In genomic region chr18:41954827-41955613, GRCh38 we compare ENCODE assay signal across 8 cellular contexts. TPM values are rescaled to one million over a fixed set of nuclear protein-coding genes. Genes with fewer than 3 reads are reported as not detected.
DNase-seq lines count a peak whose midpoint lies in the region; ATAC-seq and TF ChIP-seq lines count a peak whose summit lies in the region.

Gene PIK3C3 (plus strand): TSS chr18:41955234. CDS start chr18:41955292, 58 bp downstream.

- H3K27me3 Mint-ChIP-seq in GM23338 (ENCODE audit: insufficient read depth, low read depth, poor library complexity) (peaks cover 4% of the 10 kb centered on the region), naive B cell (peaks cover 7 to 16% (median 10%) of the 10 kb centered on the region in 3 donors)
- H3K27me3 Mint-ChIP-seq in stimulated activated memory B cell treated with anti-CD40 and anti-IgM and Interleukin-4, amounts not matched to agents 10 μg/mL and 1 μg/mL and 100 μg/mL, for 72 hours = peaks cover 11% of the 10 kb centered on the region

- H3K9me3 Mint-ChIP-seq in GM23338 (no peaks in the 10 kb centered on the region), naive B cell (no peaks in the 10 kb centered on the region)
- no peaks in the 10 kb centered on the region for H3K9me3 Mint-ChIP-seq in stimulated activated memory B cell treated with anti-CD40 and anti-IgM and Interleukin-4, amounts not matched to agents 10 μg/mL and 1 μg/mL and 100 μg/mL, for 72 hours

- peak within 1 kb of the TSS; percentile 48 for H2AFZ ChIP-seq in GM23338

- H3F3A ChIP-seq in DOHH2 (ENCODE audit: control insufficient read depth, insufficient read depth) (no peaks in the 10 kb centered on the region), GM23338 (replicated peaks; ENCODE audit: low read depth) (no peaks in the 10 kb centered on the region)

- H3K4me1 Mint-ChIP-seq in GM23338 (peaks cover 6% of the 10 kb centered on the region; the same call in 2 of the 3 replicates), naive B cell (peaks cover 28 to 36% (median 28%) of the 10 kb centered on the region in 3 donors)
- H3K4me1 Mint-ChIP-seq in stimulated activated memory B cell treated with anti-CD40 and anti-IgM and Interleukin-4, amounts not matched to agents 10 μg/mL and 1 μg/mL and 100 μg/mL, for 72 hours = peaks cover 27% of the 10 kb centered on the region

- H3K79me2 ChIP-seq in DOHH2 (ENCODE audit: control insufficient read depth, low read length) (peaks cover 31% of the 10 kb centered on the region), GM23338 (replicated peaks; ENCODE audit: insufficient read depth) (peaks cover 46% of the 10 kb centered on the region)

- DNase-seq in GM23338 (ENCODE audit: low spot score) = peak; percentile 96
- peak; percentile 95 for DNase-seq in LHCN-M2 (ENCODE audit: low read depth)
- DNase-seq in RPMI8226 = peak; percentile 99
- DNase-seq in activated T-helper 1 cell treated with anti-CD3 and anti-CD28 coated beads, Interleukin-2, amount 50 U/mL, for 16 hours (ENCODE audit: low read depth in 1 of 2, low spot score in 1 of 2) = peak; percentile 93 to 94
- DNase-seq in fibroblast of gingiva (ENCODE audit: low read depth) = peak; percentile 98
- DNase-seq in naive B cell = peak; percentile 94

- H3K27ac Mint-ChIP-seq in GM23338 = peak within 1 kb of the TSS; percentile 99
- H3K27ac Mint-ChIP-seq in naive B cell = peak within 1 kb of the TSS; percentile 97 to 100 (median 98)
- peak within 1 kb of the TSS; percentile 93 for H3K27ac Mint-ChIP-seq in stimulated activated memory B cell treated with anti-CD40 and anti-IgM and Interleukin-4, amounts not matched to agents 10 μg/mL and 1 μg/mL and 100 μg/mL, for 72 hours

- H3K9me3 ChIP-seq in DOHH2 (ENCODE audit: control insufficient read depth, insufficient read depth, low read length) = no peaks in the 10 kb centered on the region

- ATAC-seq in GM23338 (peak; percentile 98), naive B cell (ENCODE audit: low read depth in 2 of 2) (peak; percentile 95)
- ATAC-seq in stimulated activated memory B cell treated with anti-CD40 and anti-IgM and Interleukin-4, amounts not matched to agents 10 μg/mL and 1 μg/mL and 100 μg/mL, for 72 hours = peak; percentile 97

- H3K27ac ChIP-seq in DOHH2 (ENCODE audit: low read depth, low read length) = no peak within 1 kb of the TSS
- H3K27ac ChIP-seq in GM23338 (ENCODE audit: low read depth) = peak within 1 kb of the TSS; percentile 51; the same call in 1 of the 2 replicates

- H3K4me3 ChIP-seq in DOHH2 (ENCODE audit: low read length) (peak within 1 kb of the TSS; percentile 99), GM23338 (peak within 1 kb of the TSS; percentile 71)

- H3K4me1 ChIP-seq in DOHH2 (ENCODE audit: control insufficient read depth, low read length) (peaks cover 15% of the 10 kb centered on the region), GM23338 (ENCODE audit: insufficient read depth) (no peaks in the 10 kb centered on the region)

- H3K36me3 ChIP-seq in DOHH2 (ENCODE audit: control insufficient read depth, low read length) (peaks cover 23% of the 10 kb centered on the region), GM23338 (ENCODE audit: insufficient read depth) (no peaks in the 10 kb centered on the region; the same call in 1 of the 2 replicates)

- peaks cover 7% of the 10 kb centered on the region; the same call in 2 of the 3 replicates for H3K36me3 Mint-ChIP-seq in GM23338 (ENCODE audit: low read depth)
- H3K36me3 Mint-ChIP-seq in naive B cell = peaks cover 7 to 12% of the 10 kb centered on the region in 2 donors
- peaks cover 14% of the 10 kb centered on the region for H3K36me3 Mint-ChIP-seq in stimulated activated memory B cell treated with anti-CD40 and anti-IgM and Interleukin-4, amounts not matched to agents 10 μg/mL and 1 μg/mL and 100 μg/mL, for 72 hours

- peak within 1 kb of the TSS; percentile 87 for H3K4me2 ChIP-seq in DOHH2 (ENCODE audit: low read length)
- H3K4me2 ChIP-seq in GM23338 = peak within 1 kb of the TSS; percentile 84

- H3K4me3 Mint-ChIP-seq in GM23338 (peak within 1 kb of the TSS; percentile 100), naive B cell (peak within 1 kb of the TSS; percentile 97 to 100 (median 100))
- peak within 1 kb of the TSS; percentile 100 for H3K4me3 Mint-ChIP-seq in stimulated activated memory B cell treated with anti-CD40 and anti-IgM and Interleukin-4, amounts not matched to agents 10 μg/mL and 1 μg/mL and 100 μg/mL, for 72 hours

- TF ChIP-seq CTCF in DOHH2 (IDR thresholded peaks at IDR 0.05; ENCODE audit: low read depth, low read length, poor library complexity, severe bottlenecking) (no peak), GM23338 (conservative IDR thresholded peaks at IDR 0.05; ENCODE audit: low read depth in 2 of 2) (no peak)

- H3K27me3 ChIP-seq in DOHH2 (ENCODE audit: control insufficient read depth, low read length) (no peaks in the 10 kb centered on the region), GM23338 (ENCODE audit: insufficient read depth) (no peaks in the 10 kb centered on the region)

- H4K20me1 ChIP-seq in DOHH2 (ENCODE audit: control insufficient read depth, insufficient read depth, low read depth, low read length) (no peaks in the 10 kb centered on the region), GM23338 (replicated peaks; ENCODE audit: insufficient read depth) (no peaks in the 10 kb centered on the region)

- H3K9me2 ChIP-seq in DOHH2 (replicated peaks; ENCODE audit: control insufficient read depth, low read length) (no peaks in the 10 kb centered on the region), GM23338 (ENCODE audit: insufficient read depth) (no peaks in the 10 kb centered on the region; the same call in 1 of the 2 replicates)

TF ChIP-seq in GM23338, 12 proteins besides CTCF, POLR2A, EP300 and RAD21:
- TF ChIP-seq NANOG (IDR thresholded peaks at IDR 0.05; ENCODE audit: borderline replicate concordance) (no peak), CREB1 (CRISPR knock-in tag; IDR thresholded peaks at IDR 0.05; ENCODE audit: low read depth) (peak; percentile 74), ETS1 (IDR thresholded peaks at IDR 0.05) (peak; percentile 74), POLR2AphosphoS5 (IDR thresholded peaks at IDR 0.05; ENCODE audit: low read depth) (peak; percentile 66; the same call in 1 of the 2 replicates)

RNA-seq across cellular contexts. Expression of gene PIK3C3, which starts in this region (rescaled TPM):
- total RNA-seq in GM23338 (2014; rRNA removed; shearing (Covaris generic)) = 35.4 and 39.5 TPM in 2 replicates
- polyA plus RNA-seq in GM23338 (2016; fragmentation: Nextera tagmentation; extraction: Ambion mirVana) = 24.1 and 25.9 TPM in 2 replicates
- 30.3 and 32.5 TPM in 2 replicates for total RNA-seq in LHCN-M2 (2014; rRNA removed)
- 18.0 TPM for polyA plus RNA-seq in LHCN-M2 (2012)
- polyA plus RNA-seq in naive B cell (ENCODE audit: low read depth in 6 of 6) = 10 to 100 TPM; 22.5 to 39.0 (median 34.2) TPM
